ENCODE assay signal across 11 cellular contexts in genomic region chr6:105459884-105460283, GRCh38. TPM values are rescaled to one million over a fixed set of nuclear protein-coding genes. Genes with fewer than 3 reads are reported as not detected.
DNase-seq lines count a peak whose midpoint lies in the region; ATAC-seq and TF ChIP-seq lines count a peak whose summit lies in the region.
"Had no signal": no experiment of that assay in that cellular context is flagged by ENCODE, and none has a peak within 500 bp of the region (broad histone marks: within the 10 kb centered on the region; RNA-seq: fewer than 3 reads in every experiment).

No MANE protein-coding gene starts in this region.

- H3K27ac ChIP-seq in CD4-positive, CD25-positive, alpha-beta regulatory T cell (ENCODE audit: insufficient read depth, low read length, poor library complexity, severe bottlenecking): peak overlapping the region; percentile 78
- no peak overlapping the region for H3K27ac ChIP-seq in colonic mucosa

- peaks cover 0 to 5% (median 2%) of the 10 kb centered on the region in 7 donors for H3K9me3 Mint-ChIP-seq in CD4-positive, CD25-positive, alpha-beta regulatory T cell
- H3K9me3 Mint-ChIP-seq in activated CD4-positive, alpha-beta memory T cell treated with anti-CD3 and anti-CD28 coated beads, Interleukin-2, amount 10 ng/mL, durations not matched to agents 7 days and 5 days: peaks cover 13% of the 10 kb centered on the region
- no peaks in the 10 kb centered on the region for H3K9me3 Mint-ChIP-seq in immature natural killer cell

- H3K4me3 ChIP-seq in CD4-positive, CD25-positive, alpha-beta regulatory T cell (ENCODE audit: low read depth, low read length): peak overlapping the region; percentile 69
- H3K4me3 ChIP-seq in colonic mucosa: no peak overlapping the region

- no peaks in the 10 kb centered on the region for H3K27me3 Mint-ChIP-seq in CD4-positive, CD25-positive, alpha-beta regulatory T cell
- peaks cover 2% of the 10 kb centered on the region for H3K27me3 Mint-ChIP-seq in activated CD4-positive, alpha-beta memory T cell treated with anti-CD3 and anti-CD28 coated beads, Interleukin-2, amount 10 ng/mL, durations not matched to agents 7 days and 5 days
- peaks cover 0 to 7% (median 0%) of the 10 kb centered on the region in 3 donors for H3K27me3 Mint-ChIP-seq in immature natural killer cell (ENCODE audit: low read depth in 3 of 3)

- no peaks in the 10 kb centered on the region for H3K9me3 ChIP-seq in CD4-positive, CD25-positive, alpha-beta regulatory T cell (ENCODE audit: control insufficient read depth in 2 of 2, low read length in 2 of 2)
- H3K9me3 ChIP-seq in colonic mucosa: no peaks in the 10 kb centered on the region

- CTCF ChIA-PET in activated CD4-positive, alpha-beta memory T cell treated with anti-CD3 and anti-CD28 coated beads, Interleukin-2, amount 10 ng/mL, durations not matched to agents 7 days and 5 days (lab: Charles Lee): interaction anchor here (1.2 kb wide), 1 partner anchor 30 kb away, joined by 3 read pairs; no protein-coding TSS in a partner anchor

- H3K4me3 Mint-ChIP-seq in CD4-positive, CD25-positive, alpha-beta regulatory T cell: peak overlapping the region in 3 of 4 donors; percentile 23 to 93 (median 33)
- no peak overlapping the region for H3K4me3 Mint-ChIP-seq in activated CD4-positive, alpha-beta memory T cell treated with anti-CD3 and anti-CD28 coated beads, Interleukin-2, amount 10 ng/mL, durations not matched to agents 7 days and 5 days
- H3K4me3 Mint-ChIP-seq in immature natural killer cell: peak overlapping the region in 1 of 5 donors; percentile 94

- POLR2A ChIA-PET in activated CD4-positive, alpha-beta memory T cell treated with anti-CD3 and anti-CD28 coated beads, Interleukin-2, amount 10 ng/mL, durations not matched to agents 7 days and 5 days (lab: Charles Lee): interaction anchor here (0.8 to 2.3 kb wide), 3 partner anchors 23 to 704 kb away, joined by 3 to 12 read pairs (median 3); no protein-coding TSS in a partner anchor

- no peak for TF ChIP-seq CTCF in colonic mucosa (IDR thresholded peaks at IDR 0.05)

- intact Hi-C loops in colonic mucosa (cut with DNase I): no loop called here

- no peak for DNase-seq in CD4-positive, CD25-positive, alpha-beta regulatory T cell
- DNase-seq in Kasumi-1 (lab: John Stamatoyannopoulos, UW) (peak; percentile 7 to 11), immature natural killer cell (no peak), cerebellum (ENCODE audit: low spot score) (no peak), colonic mucosa (no peak), mesenteric fat pad (ENCODE audit: low spot score) (no peak)
- DNase-seq in activated CD4-positive, alpha-beta memory T cell treated with anti-CD3 and anti-CD28 coated beads, Interleukin-2, amount 10 ng/mL, durations not matched to agents 7 days and 5 days: no peak
- DNase-seq: head of caudate nucleus, NCI-H2171 had no signal

- H3K27me3 ChIP-seq in CD4-positive, CD25-positive, alpha-beta regulatory T cell (ENCODE audit: control insufficient read depth, insufficient read depth, low read length): no peaks in the 10 kb centered on the region
- no peaks in the 10 kb centered on the region for H3K27me3 ChIP-seq in colonic mucosa

- peaks cover 38% of the 10 kb centered on the region for H3K4me1 ChIP-seq in CD4-positive, CD25-positive, alpha-beta regulatory T cell (ENCODE audit: control insufficient read depth, insufficient read depth, low read length, poor library complexity, severe bottlenecking)
- H3K4me1 ChIP-seq in colonic mucosa: no peaks in the 10 kb centered on the region

- peaks cover 3 to 47% (median 29%) of the 10 kb centered on the region in 4 donors for H3K4me1 Mint-ChIP-seq in CD4-positive, CD25-positive, alpha-beta regulatory T cell
- peaks cover 52% of the 10 kb centered on the region for H3K4me1 Mint-ChIP-seq in activated CD4-positive, alpha-beta memory T cell treated with anti-CD3 and anti-CD28 coated beads, Interleukin-2, amount 10 ng/mL, durations not matched to agents 7 days and 5 days
- H3K4me1 Mint-ChIP-seq in immature natural killer cell: peaks cover 5 to 37% of the 10 kb centered on the region in 2 donors

- H3K9ac ChIP-seq in colonic mucosa (ENCODE audit: low read depth in 2 of 2, low read length in 2 of 2): no peak overlapping the region

- peak overlapping the region in 2 of 3 donors; percentile 38 to 85 for H3K27ac Mint-ChIP-seq in CD4-positive, CD25-positive, alpha-beta regulatory T cell
- peak overlapping the region; percentile 92 for H3K27ac Mint-ChIP-seq in activated CD4-positive, alpha-beta memory T cell treated with anti-CD3 and anti-CD28 coated beads, Interleukin-2, amount 10 ng/mL, durations not matched to agents 7 days and 5 days
- peak overlapping the region in 5 of 6 donors; percentile 4 to 99 (median 47) for H3K27ac Mint-ChIP-seq in immature natural killer cell
- H3K27ac Mint-ChIP-seq: memory B cell had no signal

- H3K36me3 ChIP-seq in CD4-positive, CD25-positive, alpha-beta regulatory T cell (ENCODE audit: control insufficient read depth, insufficient read depth, low read length): no peaks in the 10 kb centered on the region
- H3K36me3 ChIP-seq in colonic mucosa: no peaks in the 10 kb centered on the region

- no peak for ATAC-seq in CD4-positive, CD25-positive, alpha-beta regulatory T cell (ENCODE audit: low read depth in 2 of 2)
- no peak for ATAC-seq in GM18511 (IDR thresholded peaks at IDR 0.05; ENCODE audit: unreplicated experiment)

- peaks cover under 1% of the 10 kb centered on the region for H3K36me3 Mint-ChIP-seq in CD4-positive, CD25-positive, alpha-beta regulatory T cell
- H3K36me3 Mint-ChIP-seq in activated CD4-positive, alpha-beta memory T cell treated with anti-CD3 and anti-CD28 coated beads, Interleukin-2, amount 10 ng/mL, durations not matched to agents 7 days and 5 days (ENCODE audit: low read depth): peaks cover 19% of the 10 kb centered on the region
- H3K36me3 Mint-ChIP-seq in immature natural killer cell: peaks cover 0 to 3% (median 3%) of the 10 kb centered on the region in 3 donors

RNA-seq across cellular contexts. Expression of gene PREP, which starts 57.0 kb away (rescaled TPM):
- 33.8 TPM for total RNA-seq in CD4-positive, CD25-positive, alpha-beta regulatory T cell
- 10 to 100 TPM; 40.8 to 49.7 (median 41.8) TPM for polyA plus RNA-seq in CD4-positive, CD25-positive, alpha-beta regulatory T cell
- 10 to 100 TPM; 43.7 to 44.3 TPM for total RNA-seq in activated CD4-positive, alpha-beta memory T cell treated with anti-CD3 and anti-CD28 coated beads, Interleukin-2, amount 10 ng/mL, durations not matched to agents 7 days and 5 days
- 10 to 100 TPM; 28.1 to 58.3 (median 52.1) TPM for polyA plus RNA-seq in immature natural killer cell
- total RNA-seq in cerebellum: 29.3 TPM
- 100 to 1,000 TPM in 1 of 2 donors, 10 to 100 TPM in 1; 99.9 to 113 TPM for total RNA-seq in colonic mucosa
- 35.8 TPM for total RNA-seq in mesenteric fat pad

Comparison
In these comparisons a context has a peak if more than half of its experiments do, and no peak if none do; other contexts are left out.
1. DNase-seq: peak in Kasumi-1 (2 of 2); none in CD4-positive, CD25-positive, alpha-beta regulatory T cell (0 of 3), activated CD4-positive, alpha-beta memory T cell treated with anti-CD3 and anti-CD28 coated beads, Interleukin-2, amount 10 ng/mL, durations not matched to agents 7 days and 5 days (single experiment), immature natural killer cell (0 of 3), cerebellum (single experiment), colonic mucosa (single experiment) and mesenteric fat pad (single experiment).
2. Peak in every context shown above with its lines, with median percentiles within 50 percentile points of each other: H3K27ac Mint-ChIP-seq.